Comparison of ENCODE assay signal across 12 cellular contexts in the genomic region with DNA sequence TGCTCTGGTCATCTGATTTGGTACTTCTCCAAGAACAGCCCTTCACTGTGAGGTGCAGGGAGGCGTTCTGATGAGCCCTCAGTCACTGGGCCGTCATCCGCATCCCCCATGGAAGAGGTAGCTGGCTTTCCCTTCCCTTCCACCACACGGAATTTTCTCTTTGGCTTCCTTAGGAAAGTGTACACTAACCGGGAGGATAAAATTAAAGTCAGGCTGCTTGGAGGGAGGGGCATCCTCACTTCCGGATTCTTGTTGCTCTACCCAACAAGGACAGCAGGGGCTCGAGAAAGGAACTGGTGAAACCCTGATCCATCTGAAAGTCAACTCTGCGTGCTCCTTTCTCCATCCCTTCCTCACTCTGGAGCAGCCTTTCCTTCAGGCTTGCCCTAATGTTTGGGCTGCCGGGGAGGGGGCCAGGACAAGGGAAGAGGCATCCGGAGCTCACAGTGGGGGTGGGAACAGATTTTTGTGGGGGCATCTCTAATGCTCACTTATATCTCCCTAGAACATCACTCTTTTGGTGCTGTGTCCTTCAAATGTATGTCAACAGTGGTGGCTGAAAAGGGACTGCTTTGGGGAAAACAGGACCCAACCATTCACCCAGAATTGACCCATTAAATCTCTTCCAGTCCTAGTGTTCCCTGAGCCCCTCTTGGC.
DNase-seq lines count a peak whose midpoint lies in the region; ATAC-seq and TF ChIP-seq lines count a peak whose summit lies in the region.
"Had no signal": no experiment of that assay in that cellular context is flagged by ENCODE, and none has a peak within 500 bp of the region (broad histone marks: within the 10 kb centered on the region; RNA-seq: fewer than 3 reads in every experiment).

No MANE protein-coding gene starts in this region.

- POLR2A ChIA-PET in OCI-LY7 (lab: Charles Lee): no interaction called here

- peak overlapping the region; percentile 1; the same call in 1 of the 2 replicates for H3K4me2 ChIP-seq in DOHH2 (ENCODE audit: low read length)
- no peak overlapping the region for H3K4me2 ChIP-seq in OCI-LY7 (ENCODE audit: low read length)

- ATAC-seq in HG02798 (IDR thresholded peaks at IDR 0.05; ENCODE audit: poor library complexity, unreplicated experiment): no peak

- BruUV-seq in OCI-LY7 (replicated peaks; lab: Mats Ljungman, UMichigan): no TSS peak

- H3K27ac Mint-ChIP-seq in endothelial cell (ENCODE audit: unreplicated experiment): no peak overlapping the region

- H3K9me3 ChIP-seq in DOHH2 (ENCODE audit: control insufficient read depth, insufficient read depth, low read length) (no peaks in the 10 kb centered on the region), OCI-LY7 (ENCODE audit: low read length) (no peaks in the 10 kb centered on the region)

- no peak overlapping the region for H3K4me3 ChIP-seq in DOHH2 (ENCODE audit: low read length)
- H3K4me3 ChIP-seq in OCI-LY7 (ENCODE audit: low read depth, low read length, poor library complexity, severe bottlenecking): no peak overlapping the region
- no peak overlapping the region for H3K4me3 ChIP-seq in brain microvascular endothelial cell (ENCODE audit: low read depth, low read length)

- H3K36me3 ChIP-seq in DOHH2 (ENCODE audit: control insufficient read depth, low read length) (no peaks in the 10 kb centered on the region), OCI-LY7 (ENCODE audit: insufficient read depth, low read length) (no peaks in the 10 kb centered on the region), brain microvascular endothelial cell (replicated peaks) (no peaks in the 10 kb centered on the region)

- H3K9me3 Mint-ChIP-seq in endothelial cell (ENCODE audit: unreplicated experiment): no peaks in the 10 kb centered on the region

- H3K79me2 ChIP-seq in DOHH2 (ENCODE audit: control insufficient read depth, low read length) (no peaks in the 10 kb centered on the region), OCI-LY7 (ENCODE audit: insufficient read depth, low read depth, low read length) (no peaks in the 10 kb centered on the region)

- H3K27ac ChIP-seq in DOHH2 (ENCODE audit: low read depth, low read length) (no peak overlapping the region), OCI-LY7 (ENCODE audit: low read depth, low read length, poor library complexity, severe bottlenecking) (no peak overlapping the region), brain microvascular endothelial cell (no peak overlapping the region)
- H3K27ac ChIP-seq: RWPE1 had no signal

- H3F3A ChIP-seq in DOHH2 (ENCODE audit: control insufficient read depth, insufficient read depth): no peaks in the 10 kb centered on the region

- H3K27me3 ChIP-seq in DOHH2 (ENCODE audit: control insufficient read depth, low read length) (peaks cover 51% of the 10 kb centered on the region), brain microvascular endothelial cell (replicated peaks) (peaks cover 2% of the 10 kb centered on the region)

- DNase-seq in AML-193 (lab: John Stamatoyannopoulos, UW) (peak; percentile 22 to 65), OCI-LY7 (ENCODE audit: low spot score) (peak; percentile 7), endothelial cell (ENCODE audit: low spot score) (no peak), brain microvascular endothelial cell (no peak), superior temporal gyrus (ENCODE audit: extremely low spot score) (no peak), NCI-H446 (lab: John Stamatoyannopoulos, UW) (no peak)
- DNase-seq: effector CD4-positive, alpha-beta T cell; NCI-H1105; posterior cingulate gyrus had no signal

- in situ Hi-C loops in brain microvascular endothelial cell (cut with HindIII; ENCODE audit: low pct_ligation_motif_present, low sequenced_read_pairs): no loop called here

- peak overlapping the region; percentile 73 for H3K4me3 Mint-ChIP-seq in endothelial cell (ENCODE audit: unreplicated experiment)

- peaks cover 31% of the 10 kb centered on the region for H3K4me1 Mint-ChIP-seq in endothelial cell (ENCODE audit: unreplicated experiment)

- H3K36me3 Mint-ChIP-seq in endothelial cell (ENCODE audit: low read depth, unreplicated experiment): peaks cover 7% of the 10 kb centered on the region

- no peak for TF ChIP-seq CTCF in DOHH2 (IDR thresholded peaks at IDR 0.05; ENCODE audit: low read depth, low read length, poor library complexity, severe bottlenecking)
- no peak for TF ChIP-seq CTCF in OCI-LY7 (conservative IDR thresholded peaks at IDR 0.05; ENCODE audit: low read length)
- TF ChIP-seq CTCF in endothelial cell (IDR thresholded peaks at IDR 0.05; ENCODE audit: unreplicated experiment): no peak
- no peak for TF ChIP-seq CTCF in brain microvascular endothelial cell (IDR thresholded peaks at IDR 0.05; ENCODE audit: low read depth, low read length, missing control alignments)

- H3K9me2 ChIP-seq in DOHH2 (replicated peaks; ENCODE audit: control insufficient read depth, low read length): no peaks in the 10 kb centered on the region
- no peaks in the 10 kb centered on the region for H3K9me2 ChIP-seq in OCI-LY7 (ENCODE audit: insufficient read depth, low read length)

- no peak overlapping the region for H2AFZ ChIP-seq in OCI-LY7 (ENCODE audit: low read length)

- intact Hi-C loops in OCI-LY7 (cut with micrococcal nuclease; ENCODE audit: unreplicated experiment): no loop called here

- H3K4me1 ChIP-seq in DOHH2 (ENCODE audit: control insufficient read depth, low read length) (peaks cover 22% of the 10 kb centered on the region), OCI-LY7 (ENCODE audit: insufficient read depth, low read length, poor library complexity, severe bottlenecking) (no peaks in the 10 kb centered on the region)

- peaks cover 14% of the 10 kb centered on the region for H3K27me3 Mint-ChIP-seq in endothelial cell (ENCODE audit: unreplicated experiment)

- CTCF ChIA-PET in OCI-LY7 (lab: Charles Lee; ENCODE audit: unreplicated experiment): no interaction called here

- H4K20me1 ChIP-seq in DOHH2 (ENCODE audit: control insufficient read depth, insufficient read depth, low read depth, low read length) (no peaks in the 10 kb centered on the region), OCI-LY7 (ENCODE audit: insufficient read depth, low read length) (no peaks in the 10 kb centered on the region)

Comparison
In these comparisons a context has a peak if more than half of its experiments do, and no peak if none do; other contexts are left out.
1. DNase-seq: peak in AML-193 (2 of 2) and OCI-LY7 (single experiment); none in endothelial cell (single experiment), brain microvascular endothelial cell (single experiment), superior temporal gyrus (single experiment) and NCI-H446 (0 of 2).